ENCODE assay signal across 11 cellular contexts in the genomic region with DNA sequence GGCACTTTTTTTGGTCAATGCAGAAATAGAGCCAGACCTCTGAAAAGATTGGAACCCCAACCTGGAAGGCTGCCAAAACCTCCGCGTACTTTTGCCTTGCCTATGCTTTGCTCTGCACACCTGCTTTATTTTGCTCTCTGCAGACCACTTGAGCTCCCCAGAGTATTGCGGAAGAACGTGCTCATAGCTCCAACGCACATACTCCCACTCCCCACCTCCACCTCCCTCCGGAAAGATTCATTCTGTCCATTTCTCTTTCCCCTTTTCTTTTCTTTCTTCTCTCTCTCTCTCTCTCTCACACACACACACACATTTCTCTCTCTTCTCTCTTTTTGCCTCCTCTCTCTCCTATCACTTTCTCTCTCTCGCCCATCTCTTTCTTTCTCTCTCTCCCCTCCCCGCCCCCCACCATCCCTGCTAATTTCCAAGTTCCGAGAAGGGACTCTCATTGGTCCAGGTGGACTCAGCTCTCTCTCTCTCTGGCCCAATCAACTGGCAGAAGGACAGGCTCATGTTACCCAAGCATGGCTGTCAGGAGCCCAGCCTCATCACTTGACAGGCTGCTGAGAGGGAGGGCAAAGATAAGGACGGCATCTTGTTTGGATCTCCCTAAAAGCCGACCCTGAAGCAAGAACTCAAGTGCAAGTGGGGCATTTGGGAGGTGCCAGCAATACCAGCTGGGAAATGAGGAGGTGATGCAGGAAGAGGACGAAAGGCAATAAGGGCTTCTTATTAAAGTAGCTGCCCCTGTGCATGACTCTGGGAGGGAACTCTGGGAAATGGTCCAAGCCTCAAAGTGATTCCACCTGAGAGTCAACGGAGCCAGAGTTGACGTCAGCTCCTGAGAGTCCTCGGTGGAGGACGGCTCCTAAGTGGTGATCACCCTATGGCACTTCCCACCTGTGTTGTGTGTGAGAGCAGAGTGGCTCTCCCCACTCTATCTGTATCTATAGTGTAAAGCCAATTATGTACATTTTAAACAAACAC.
DNase-seq lines count a peak whose midpoint lies in the region; ATAC-seq and TF ChIP-seq lines count a peak whose summit lies in the region.
"Had no signal": no experiment of that assay in that cellular context is flagged by ENCODE, and none has a peak within 500 bp of the region (broad histone marks: within the 10 kb centered on the region; RNA-seq: fewer than 3 reads in every experiment).

No MANE protein-coding gene starts in this region.

- H3K36me3 Mint-ChIP-seq in glutamatergic neuron (ENCODE audit: unreplicated experiment): no peaks in the 10 kb centered on the region

- peaks cover 4% of the 10 kb centered on the region for H3K4me1 Mint-ChIP-seq in glutamatergic neuron (ENCODE audit: low read depth, unreplicated experiment)

- H3K27me3 ChIP-seq in A673 (replicated peaks; ENCODE audit: insufficient read depth, low read depth, low read length, poor library complexity): no peaks in the 10 kb centered on the region

- H3K27ac Mint-ChIP-seq in glutamatergic neuron (ENCODE audit: unreplicated experiment): no peak overlapping the region

- CTCF ChIA-PET in A673 (lab: Charles Lee): no interaction called here

- BruUV-seq in A673 (replicated peaks; lab: Mats Ljungman, UMichigan): no TSS peak

- TF ChIP-seq CTCF in A673 (conservative IDR thresholded peaks at IDR 0.05; ENCODE audit: low read depth, low read length): no peak
- no peak for TF ChIP-seq CTCF in NB4 (IDR thresholded peaks at IDR 0.05; ENCODE audit: low read depth, low read length)
- no peak for TF ChIP-seq CTCF in glutamatergic neuron (IDR thresholded peaks at IDR 0.05; ENCODE audit: partially characterized antibody, unreplicated experiment)

- no peak for TF ChIP-seq POLR2A in NB4 (IDR thresholded peaks at IDR 0.05; ENCODE audit: extremely low read depth, insufficient read length)

- H3K4me3 Mint-ChIP-seq in glutamatergic neuron (ENCODE audit: unreplicated experiment): no peak overlapping the region

- H3K27ac ChIP-seq in A673 (ENCODE audit: low read depth, low read length, poor library complexity, severe bottlenecking): peak overlapping the region; percentile 93

- H3K36me3 ChIP-seq in A673 (ENCODE audit: insufficient read depth, low read length, poor library complexity, severe bottlenecking): no peaks in the 10 kb centered on the region

- POLR2A ChIA-PET in A673 (lab: Charles Lee; ENCODE audit: low non-redundant PET): no interaction called here

- DNase-seq in A673 (ENCODE audit: low spot score) (no peak), NB4 (ENCODE audit: low read depth) (peak; percentile 73), NCI-H69 (lab: John Stamatoyannopoulos, UW) (peak; percentile 74), left cardiac atrium (no peak), glutamatergic neuron (no peak), kidney glomerular epithelial cell (lab: John Stamatoyannopoulos, UW) (no peak)
- DNase-seq in activated CD4-positive, alpha-beta T cell treated with anti-CD3 and anti-CD28 coated beads, Interleukin-2, amount 50 U/mL, for 4 hours: no peak
- no peak for DNase-seq in stimulated activated CD8-positive, alpha-beta memory T cell treated with anti-CD3 and anti-CD28 coated beads, Interleukin-4, amount 100 ng/mL, for 48 hours
- DNase-seq: activated CD4-positive, alpha-beta T cell treated with anti-CD3 and anti-CD28 coated beads, Interleukin-2, amount 50 U/mL, for 1 hour; activated naive CD4-positive, alpha-beta T cell treated with Interleukin-2 at 50 U/mL for 16 hours; midbrain had no signal

- peaks cover 4% of the 10 kb centered on the region for H3K27me3 Mint-ChIP-seq in glutamatergic neuron (ENCODE audit: unreplicated experiment)

- intact Hi-C loops in A673 (cut with micrococcal nuclease; ENCODE audit: unreplicated experiment): loop anchor here (5.0 kb wide), 2 partner anchors 157 to 218 kb away; no protein-coding TSS in a partner anchor
- intact Hi-C loops in left cardiac atrium (cut with DNase I): no loop called here

- H3K4me1 ChIP-seq in A673 (ENCODE audit: insufficient read depth, low read length, poor library complexity, severe bottlenecking): peaks cover 45% of the 10 kb centered on the region

- ATAC-seq in left cardiac atrium: peak; percentile 61 to 87

- no peaks in the 10 kb centered on the region for H3K9me3 ChIP-seq in A673 (ENCODE audit: low read depth, low read length, poor library complexity, severe bottlenecking)

- H3K4me3 ChIP-seq in A673 (ENCODE audit: low read depth, low read length, poor library complexity, severe bottlenecking) (no peak overlapping the region), NB4 (ENCODE audit: low read depth, low read length) (no peak overlapping the region)

- no peaks in the 10 kb centered on the region for H3K9me3 Mint-ChIP-seq in glutamatergic neuron (ENCODE audit: unreplicated experiment)

Comparison
In these comparisons a context has a peak if more than half of its experiments do, and no peak if none do; other contexts are left out.
1. DNase-seq: peak in NB4 (single experiment) and NCI-H69 (single experiment); none in A673 (single experiment), left cardiac atrium (single experiment), activated CD4-positive, alpha-beta T cell treated with anti-CD3 and anti-CD28 coated beads, Interleukin-2, amount 50 U/mL, for 4 hours (0 of 2), glutamatergic neuron (single experiment), stimulated activated CD8-positive, alpha-beta memory T cell treated with anti-CD3 and anti-CD28 coated beads, Interleukin-4, amount 100 ng/mL, for 48 hours (single experiment) and kidney glomerular epithelial cell (single experiment).